ENCODE assay signal across 9 cellular contexts in genomic region chr18:75287700-75288099, GRCh38.
"Had no signal": no experiment of that assay in that cellular context is flagged by ENCODE, and none has a peak within 500 bp of the region (broad histone marks: within the 10 kb centered on the region; RNA-seq: fewer than 3 reads in every experiment).

No MANE protein-coding gene starts in this region.

- H3K4me1 ChIP-seq: HAP-1 had no signal

- ATAC-seq: GM23338, HCT116 had no signal

- DNase-seq: GM23248, GOT3, H7, H9, HCEC 1CT, HFFc6 had no signal

- H3K4me3 ChIP-seq: GM23248, GM23338, HAP-1 had no signal

- H3K27ac ChIP-seq: GM23248 had no signal

- H3K9me3 ChIP-seq: HAP-1 had no signal

- H3K36me3 ChIP-seq: HAP-1 had no signal
